In genomic region chr1:244730153-244730933, GRCh38 we compare ENCODE assay signal across 8 cellular contexts.
A peak's percentile ranks its signal among the peaks of the same experiment; 100 is the strongest.
DNase-seq lines count a peak whose midpoint lies in the region; ATAC-seq and TF ChIP-seq lines count a peak whose summit lies in the region.

No MANE protein-coding gene starts in this region.

- TF ChIP-seq POLR2A in esophagus muscularis mucosa (IDR thresholded peaks at IDR 0.05; ENCODE audit: low read depth) (no peak), suprapubic skin (IDR thresholded peaks at IDR 0.05) (no peak)

- peaks cover 12% of the 10 kb centered on the region for H3K4me1 Mint-ChIP-seq in activated CD4-positive, alpha-beta memory T cell treated with anti-CD3 and anti-CD28 coated beads for 36 hours (ENCODE audit: low read depth)

- intact Hi-C loops in activated CD4-positive, alpha-beta memory T cell treated with anti-CD3 and anti-CD28 coated beads for 36 hours (cut with micrococcal nuclease): no loop called here
- intact Hi-C loops in esophagus muscularis mucosa (cut with DNase I): no loop called here

- peak; percentile 72 for DNase-seq in DMS53 (lab: John Stamatoyannopoulos, UW)
- DNase-seq in activated CD4-positive, alpha-beta memory T cell treated with anti-CD3 and anti-CD28 coated beads for 36 hours: peak; percentile 38
- no peak for DNase-seq in esophagus muscularis mucosa (ENCODE audit: extremely low spot score)
- peak in 1 of 2 donors; percentile 74 for DNase-seq in suprapubic skin (ENCODE audit: low spot score in 2 of 2)
- DNase-seq in GDM1 (lab: John Stamatoyannopoulos, UW): no peak

- H3K36me3 ChIP-seq in HUES6 (ENCODE audit: control insufficient read depth, insufficient read depth, low read length) (peaks cover 4% of the 10 kb centered on the region; the same call in 1 of the 2 replicates), esophagus muscularis mucosa (no peaks in the 10 kb centered on the region), suprapubic skin (no peaks in the 10 kb centered on the region)

- TF ChIP-seq CTCF in esophagus muscularis mucosa (IDR thresholded peaks at IDR 0.05): no peak
- TF ChIP-seq CTCF in suprapubic skin (IDR thresholded peaks at IDR 0.05): no peak

- POLR2A ChIA-PET in activated CD4-positive, alpha-beta memory T cell treated with anti-CD3 and anti-CD28 coated beads for 36 hours (lab: Charles Lee): interaction anchor here (1.0 kb wide), 1 partner anchor 78 kb away, joined by 3 read pairs; no protein-coding TSS in a partner anchor

- H3K27me3 ChIP-seq in HUES6 (ENCODE audit: control insufficient read depth, insufficient read depth, low read length) (peaks cover 25% of the 10 kb centered on the region), esophagus muscularis mucosa (no peaks in the 10 kb centered on the region), mononuclear cell (ENCODE audit: insufficient read depth, low read length) (peaks cover 10% of the 10 kb centered on the region), suprapubic skin (no peaks in the 10 kb centered on the region)

- H3K4me3 Mint-ChIP-seq in activated CD4-positive, alpha-beta memory T cell treated with anti-CD3 and anti-CD28 coated beads for 36 hours: peak overlapping the region; percentile 76

- H3K27me3 Mint-ChIP-seq in activated CD4-positive, alpha-beta memory T cell treated with anti-CD3 and anti-CD28 coated beads for 36 hours: peaks cover 23% of the 10 kb centered on the region

- H3K4me1 ChIP-seq in HUES6 (ENCODE audit: control insufficient read depth, insufficient read depth, low read length) (0 out of 2 replicates have a peak, but pooled peaks cover 5% of the 10 kb centered on the region), esophagus muscularis mucosa (peaks cover 0 to 20% (median 12%) of the 10 kb centered on the region in 4 donors), mononuclear cell (ENCODE audit: insufficient read depth, low read length) (peaks cover 15% of the 10 kb centered on the region), suprapubic skin (peaks cover 17% of the 10 kb centered on the region)

- H3K4me3 ChIP-seq in HUES6 (ENCODE audit: low read depth, low read length) (peak overlapping the region; percentile 70), esophagus muscularis mucosa (peak overlapping the region; percentile 62 to 76 (median 63)), mononuclear cell (ENCODE audit: low read length) (peak overlapping the region; percentile 34), suprapubic skin (peak overlapping the region; percentile 64)

- CTCF ChIA-PET in activated CD4-positive, alpha-beta memory T cell treated with anti-CD3 and anti-CD28 coated beads for 36 hours (lab: Charles Lee): interaction anchor here (0.5 to 0.6 kb wide), 2 partner anchors 102 to 127 kb away, joined by 3 read pairs; no protein-coding TSS in a partner anchor

- peak overlapping the region; percentile 77 for H3K9ac ChIP-seq in HUES6 (ENCODE audit: low read length)

- H3K27ac ChIP-seq in HUES6 (ENCODE audit: low read depth, low read length): no peak overlapping the region
- peak overlapping the region in 2 of 4 donors; percentile 55 to 62 for H3K27ac ChIP-seq in esophagus muscularis mucosa (replicated peaks in 1 of 4)
- no peak overlapping the region for H3K27ac ChIP-seq in suprapubic skin

- 0% methylated on average over 27 of the region's 94 CpGs for WGBS in esophagus muscularis mucosa
- WGBS in suprapubic skin: 2% methylated on average over 55 of the region's 94 CpGs

- no peaks in the 10 kb centered on the region for H3K36me3 Mint-ChIP-seq in activated CD4-positive, alpha-beta memory T cell treated with anti-CD3 and anti-CD28 coated beads for 36 hours

- H3K9me3 Mint-ChIP-seq in activated CD4-positive, alpha-beta memory T cell treated with anti-CD3 and anti-CD28 coated beads for 36 hours: no peaks in the 10 kb centered on the region

- TF ChIP-seq EP300 in esophagus muscularis mucosa (IDR thresholded peaks at IDR 0.05) (no peak), suprapubic skin (IDR thresholded peaks at IDR 0.05) (no peak)

- peaks cover 7% of the 10 kb centered on the region for H3K9me3 ChIP-seq in HUES6 (ENCODE audit: control insufficient read depth, insufficient read depth, low read depth, low read length)
- no peaks in the 10 kb centered on the region for H3K9me3 ChIP-seq in esophagus muscularis mucosa
- no peaks in the 10 kb centered on the region for H3K9me3 ChIP-seq in mononuclear cell (ENCODE audit: low read depth, low read length)
- H3K9me3 ChIP-seq in suprapubic skin: peaks cover 3% of the 10 kb centered on the region

- no peak overlapping the region for H3K27ac Mint-ChIP-seq in activated CD4-positive, alpha-beta memory T cell treated with anti-CD3 and anti-CD28 coated beads for 36 hours

- no peak for ATAC-seq in HG03342 (IDR thresholded peaks at IDR 0.05; ENCODE audit: unreplicated experiment)

Comparison
In these comparisons a context has a peak if more than half of its experiments do, and no peak if none do; other contexts are left out.
1. DNase-seq: peak in DMS53 (single experiment) and activated CD4-positive, alpha-beta memory T cell treated with anti-CD3 and anti-CD28 coated beads for 36 hours (single experiment); none in esophagus muscularis mucosa (single experiment) and GDM1 (single experiment).
2. Peak in every context shown above with its lines, with median percentiles within 50 percentile points of each other: H3K4me3 ChIP-seq.